In genomic region chr3:189297957-189298356, GRCh38 we compare ENCODE assay signal across 15 cellular contexts.
A peak's percentile ranks its signal among the peaks of the same experiment; 100 is the strongest.
DNase-seq lines count a peak whose midpoint lies in the region; ATAC-seq, FAIRE-seq and TF ChIP-seq lines count a peak whose summit lies in the region.
"Had no signal": no experiment of that assay in that cellular context is flagged by ENCODE, and none has a peak within 500 bp of the region (broad histone marks: within the 10 kb centered on the region; RNA-seq: fewer than 3 reads in every experiment).

No MANE protein-coding gene starts in this region.

- no peaks in the 10 kb centered on the region for H3K9me2 ChIP-seq in PC-9 (ENCODE audit: insufficient read depth)

- H4K20me1 ChIP-seq in PC-9 (ENCODE audit: insufficient read depth), result no peaks in the 10 kb centered on the region

- H3K4me3 ChIP-seq in PC-9, result no peak overlapping the region
- H3K4me3 ChIP-seq in CD8-positive, alpha-beta memory T cell (ENCODE audit: low read length), result no peak overlapping the region
- H3K4me3 ChIP-seq: HAP-1 had no signal

- H2AFZ ChIP-seq in PC-9, result no peak overlapping the region

- DNase-seq in H54 (ENCODE audit: insufficient read length, low spot score) (no peak), PC-9 (peak in 1 of 2 experiments; percentile 67), amniotic epithelial cell (ENCODE audit: low read depth) (peak; percentile 16), foreskin keratinocyte (peak in 1 of 2 donors; percentile 64), GM10248 (ENCODE audit: extremely low spot score) (no peak)
- DNase-seq in CD8-positive, alpha-beta memory T cell, result no peak
- DNase-seq: Caco-2; CD8-positive, alpha-beta T cell; GF-D8; GOT3; IMR-90 had no signal

- POLR2A ChIA-PET in PC-9 (lab: Charles Lee; ENCODE audit: unreplicated experiment) (no interaction called here), GM10248 (lab: Yijun Ruan, JAX) (no interaction called here)
- POLR2A ChIA-PET in CD8-positive, alpha-beta memory T cell (lab: Charles Lee), result no interaction called here

- H3K4me2 ChIP-seq in PC-9, result no peak overlapping the region

- peaks cover 46% of the 10 kb centered on the region; the same call in 1 of the 2 replicates for H3K9me3 ChIP-seq in PC-9 (ENCODE audit: insufficient read depth, low read depth)
- H3K9me3 ChIP-seq in CD8-positive, alpha-beta memory T cell (ENCODE audit: low read length), result no peaks in the 10 kb centered on the region
- H3K9me3 ChIP-seq: Caco-2, HAP-1 had no signal

- no peaks in the 10 kb centered on the region for H3K27me3 ChIP-seq in PC-9 (ENCODE audit: insufficient read depth, low read depth)
- H3K27me3 ChIP-seq in foreskin keratinocyte, result no peaks in the 10 kb centered on the region
- H3K27me3 ChIP-seq in CD8-positive, alpha-beta memory T cell (ENCODE audit: insufficient read depth, low read length, poor library complexity, severe bottlenecking), result no peaks in the 10 kb centered on the region

- H3K27me3 Mint-ChIP-seq in CD8-positive, alpha-beta memory T cell, result peaks cover 0 to 2% of the 10 kb centered on the region in 2 donors

- no peak overlapping the region for H3K4me3 Mint-ChIP-seq in CD8-positive, alpha-beta memory T cell
- H3K4me3 Mint-ChIP-seq: CD8-positive, alpha-beta T cell had no signal

- peak; percentile 88 for FAIRE-seq in H54 (lab: Jason Lieb, UNC)

- peaks cover 2 to 7% (median 3%) of the 10 kb centered on the region in 3 donors for H3K4me1 Mint-ChIP-seq in CD8-positive, alpha-beta memory T cell
- H3K4me1 Mint-ChIP-seq: CD14-positive monocyte had no signal

- BruUV-seq in PC-9 (replicated peaks; lab: Mats Ljungman, UMichigan), result no TSS peak

- ATAC-seq in foreskin keratinocyte (peak; percentile 36), GM19328 (IDR thresholded peaks at IDR 0.05; ENCODE audit: unreplicated experiment) (no peak), GM19455 (IDR thresholded peaks at IDR 0.05; ENCODE audit: unreplicated experiment) (no peak)
- ATAC-seq: CD8-positive, alpha-beta T cell had no signal

- peaks cover 22% of the 10 kb centered on the region; the same call in 1 of the 2 replicates for H3K36me3 ChIP-seq in PC-9 (ENCODE audit: low read depth)
- no peaks in the 10 kb centered on the region for H3K36me3 ChIP-seq in CD8-positive, alpha-beta memory T cell (ENCODE audit: insufficient read depth, low read length)
- H3K36me3 ChIP-seq: HAP-1 had no signal

- CTCF ChIA-PET in PC-9 (lab: Charles Lee) (no interaction called here), GM10248 (lab: Yijun Ruan, JAX) (interaction anchor here (0.9 to 3.3 kb wide), 6 partner anchors 7 to 312 kb away, joined by 3 to 9 read pairs (median 5); no protein-coding TSS in a partner anchor)
- CTCF ChIA-PET in CD8-positive, alpha-beta memory T cell (lab: Charles Lee), result no interaction called here

- H3K4me1 ChIP-seq in PC-9 (replicated peaks; ENCODE audit: insufficient read depth), result peaks cover 30% of the 10 kb centered on the region
- peaks cover 37% of the 10 kb centered on the region for H3K4me1 ChIP-seq in foreskin keratinocyte
- H3K4me1 ChIP-seq in CD8-positive, alpha-beta memory T cell (ENCODE audit: insufficient read depth, low read length), result peaks cover 15% of the 10 kb centered on the region
- H3K4me1 ChIP-seq: HAP-1 had no signal

- H3K36me3 Mint-ChIP-seq in CD8-positive, alpha-beta memory T cell, result peaks cover 8 to 17% (median 9%) of the 10 kb centered on the region in 3 donors
- H3K36me3 Mint-ChIP-seq: CD14-positive monocyte; CD8-positive, alpha-beta T cell had no signal

- H3K27ac ChIP-seq in PC-9 (peak overlapping the region; percentile 21; the same call in 1 of the 2 replicates), foreskin keratinocyte (no peak overlapping the region)
- H3K27ac ChIP-seq in CD8-positive, alpha-beta memory T cell (ENCODE audit: low read depth, low read length), result no peak overlapping the region

- H3K9me3 Mint-ChIP-seq in CD8-positive, alpha-beta memory T cell, result no peaks in the 10 kb centered on the region
- H3K9me3 Mint-ChIP-seq: CD8-positive, alpha-beta T cell had no signal

- TF ChIP-seq POLR2A in H54 (IDR thresholded peaks at IDR 0.05; ENCODE audit: low read depth, low read length), result no peak

- no peak overlapping the region for H3K27ac Mint-ChIP-seq in CD8-positive, alpha-beta memory T cell
- H3K27ac Mint-ChIP-seq: CD14-positive monocyte; CD8-positive, alpha-beta T cell had no signal

- H3F3A ChIP-seq in PC-9 (ENCODE audit: insufficient read depth, low read depth), result peaks cover 22% of the 10 kb centered on the region

- intact Hi-C loops in PC-9 (cut with micrococcal nuclease; ENCODE audit: unreplicated experiment), result no loop called here

- H3K79me2 ChIP-seq in PC-9 (ENCODE audit: low read depth), result no peaks in the 10 kb centered on the region

- TF ChIP-seq CTCF in PC-9 (conservative IDR thresholded peaks at IDR 0.05) (no peak), foreskin keratinocyte (conservative IDR thresholded peaks at IDR 0.05) (no peak), GM10248 (IDR thresholded peaks at IDR 0.05; ENCODE audit: control extremely low read depth, extremely low read depth, low read depth, missing control alignments) (no peak)
